Comparison of ENCODE assay signal across 9 cellular contexts in genomic region chr2:177245010-177245422, GRCh38. TPM values are rescaled to one million over a fixed set of nuclear protein-coding genes. Genes with fewer than 3 reads are reported as not detected.
DNase-seq lines count a peak whose midpoint lies in the region; ATAC-seq and TF ChIP-seq lines count a peak whose summit lies in the region.
"Had no signal": no experiment of that assay in that cellular context is flagged by ENCODE, and none has a peak within 500 bp of the region (broad histone marks: within the 10 kb centered on the region; RNA-seq: fewer than 3 reads in every experiment).

No MANE protein-coding gene starts in this region.

- no peak overlapping the region for H3K4me2 ChIP-seq in hepatocyte

- no peaks in the 10 kb centered on the region for H3K9me3 Mint-ChIP-seq in activated CD8-positive, alpha-beta memory T cell treated with anti-CD3 and anti-CD28 coated beads, Interleukin-2, amount 10 ng/mL, durations not matched to agents 7 days and 5 days (ENCODE audit: low read depth)

- TF ChIP-seq POLR2A in thyroid gland (IDR thresholded peaks at IDR 0.05): no peak

- peak overlapping the region; percentile 92 for H3K27ac ChIP-seq in hepatocyte
- peak overlapping the region in 2 of 3 donors; percentile 29 to 62 for H3K27ac ChIP-seq in thyroid gland

- H3K4me3 ChIP-seq in hepatocyte: no peak overlapping the region
- no peak overlapping the region for H3K4me3 ChIP-seq in thyroid gland (replicated peaks in 1 of 3)

- H3K79me2 ChIP-seq in hepatocyte: peaks cover 96% of the 10 kb centered on the region

- no peak for ATAC-seq in activated CD8-positive, alpha-beta memory T cell treated with anti-CD3 and anti-CD28 coated beads, Interleukin-2, amount 10 ng/mL, durations not matched to agents 7 days and 5 days
- ATAC-seq in T-helper 17 cell: no peak
- no peak for ATAC-seq in GM19452 (IDR thresholded peaks at IDR 0.05; ENCODE audit: unreplicated experiment)

- H3K27me3 Mint-ChIP-seq in activated CD8-positive, alpha-beta memory T cell treated with anti-CD3 and anti-CD28 coated beads, Interleukin-2, amount 10 ng/mL, durations not matched to agents 7 days and 5 days: no peaks in the 10 kb centered on the region
- H3K27me3 Mint-ChIP-seq in T-helper 17 cell: no peaks in the 10 kb centered on the region

- peaks cover 62% of the 10 kb centered on the region for H3K4me1 Mint-ChIP-seq in activated CD8-positive, alpha-beta memory T cell treated with anti-CD3 and anti-CD28 coated beads, Interleukin-2, amount 10 ng/mL, durations not matched to agents 7 days and 5 days
- peaks cover 51% of the 10 kb centered on the region for H3K4me1 Mint-ChIP-seq in T-helper 17 cell

- H3K9me3 ChIP-seq in T-helper 17 cell (ENCODE audit: control insufficient read depth, low read length, poor library complexity, severe bottlenecking): no peaks in the 10 kb centered on the region
- H3K9me3 ChIP-seq in hepatocyte (ENCODE audit: low read depth): no peaks in the 10 kb centered on the region
- no peaks in the 10 kb centered on the region for H3K9me3 ChIP-seq in thyroid gland

- H2AFZ ChIP-seq in hepatocyte: no peak overlapping the region

- no peak for TF ChIP-seq CTCF in hepatocyte (IDR thresholded peaks at IDR 0.05; ENCODE audit: poor library complexity)
- no peak for TF ChIP-seq CTCF in thyroid gland (IDR thresholded peaks at IDR 0.05)

- H3K36me3 ChIP-seq in hepatocyte (replicated peaks; ENCODE audit: insufficient read depth, low read depth) (no peaks in the 10 kb centered on the region), thyroid gland (no peaks in the 10 kb centered on the region)

- intact Hi-C loops in thyroid gland (cut with DNase I): no loop called here

- H3K4me1 ChIP-seq in hepatocyte (ENCODE audit: insufficient read depth): peaks cover 50% of the 10 kb centered on the region
- H3K4me1 ChIP-seq in thyroid gland: peaks cover 79 to 83% of the 10 kb centered on the region in 2 donors

- peak overlapping the region; percentile 34 for H3K27ac Mint-ChIP-seq in activated CD8-positive, alpha-beta memory T cell treated with anti-CD3 and anti-CD28 coated beads, Interleukin-2, amount 10 ng/mL, durations not matched to agents 7 days and 5 days
- H3K27ac Mint-ChIP-seq in T-helper 17 cell: peak overlapping the region; percentile 39

- H3K4me3 Mint-ChIP-seq in activated CD8-positive, alpha-beta memory T cell treated with anti-CD3 and anti-CD28 coated beads, Interleukin-2, amount 10 ng/mL, durations not matched to agents 7 days and 5 days: no peak overlapping the region
- H3K4me3 Mint-ChIP-seq in T-helper 17 cell: no peak overlapping the region

- DNase-seq in activated CD8-positive, alpha-beta memory T cell treated with anti-CD3 and anti-CD28 coated beads, Interleukin-2, amount 10 ng/mL, durations not matched to agents 7 days and 5 days: no peak
- DNase-seq in activated CD8-positive, alpha-beta memory T cell treated with anti-CD3 and anti-CD28 coated beads for 24 hours: no peak
- DNase-seq in T-helper 17 cell (no peak), hepatocyte (ENCODE audit: low spot score) (peak; percentile 58), thyroid gland (no peak), GF-D8 (lab: John Stamatoyannopoulos, UW) (no peak)
- DNase-seq in activated CD4-positive, alpha-beta T cell treated with anti-CD3 and anti-CD28 coated beads, Interleukin-2, amount 50 U/mL, for 48 hours: no peak
- DNase-seq: retina had no signal

- CTCF ChIA-PET in activated CD8-positive, alpha-beta memory T cell treated with anti-CD3 and anti-CD28 coated beads, Interleukin-2, amount 10 ng/mL, durations not matched to agents 7 days and 5 days (lab: Charles Lee): interaction anchor here (1.5 kb wide), 1 partner anchor 11 kb away, joined by 3 read pairs; no protein-coding TSS in a partner anchor

- 55% methylated on average over 4 of the region's 4 CpGs for WGBS in hepatocyte (ENCODE audit: low lambda C conversion rate, missing lambda C conversion rate)
- 71 to 77% methylated on average over 4 of the region's 4 CpGs for WGBS in thyroid gland, 2 donors

- H3K36me3 Mint-ChIP-seq in activated CD8-positive, alpha-beta memory T cell treated with anti-CD3 and anti-CD28 coated beads, Interleukin-2, amount 10 ng/mL, durations not matched to agents 7 days and 5 days: peaks cover 26% of the 10 kb centered on the region
- H3K36me3 Mint-ChIP-seq in T-helper 17 cell (ENCODE audit: low read depth): peaks cover 1% of the 10 kb centered on the region

- H4K20me1 ChIP-seq in hepatocyte (ENCODE audit: insufficient read depth, poor library complexity, severe bottlenecking): peaks cover 88% of the 10 kb centered on the region

- H3K9me2 ChIP-seq in hepatocyte (replicated peaks; ENCODE audit: insufficient read depth): no peaks in the 10 kb centered on the region

- no peaks in the 10 kb centered on the region for H3K27me3 ChIP-seq in hepatocyte
- H3K27me3 ChIP-seq in thyroid gland: no peaks in the 10 kb centered on the region

RNA-seq across cellular contexts. Expression of gene NFE2L2, which starts 19.5 kb away (rescaled TPM):
- 10 to 100 TPM; 56.5 to 58.9 TPM for total RNA-seq in activated CD8-positive, alpha-beta memory T cell treated with anti-CD3 and anti-CD28 coated beads, Interleukin-2, amount 10 ng/mL, durations not matched to agents 7 days and 5 days
- 10 to 100 TPM; 58.0 to 65.5 TPM for total RNA-seq in T-helper 17 cell
- total RNA-seq in hepatocyte: 88.3 and 112 TPM in 2 replicates
- polyA plus RNA-seq in hepatocyte: 87.3 and 90.2 TPM in 2 replicates
- 100 to 1,000 TPM; 139 to 157 (median 144) TPM for total RNA-seq in thyroid gland

RNA-seq across cellular contexts. Expression of gene HNRNPA3, which starts 32.4 kb away (rescaled TPM):
- 100 to 1,000 TPM; 298 to 320 TPM for total RNA-seq in activated CD8-positive, alpha-beta memory T cell treated with anti-CD3 and anti-CD28 coated beads, Interleukin-2, amount 10 ng/mL, durations not matched to agents 7 days and 5 days
- 100 to 1,000 TPM; 179 to 183 TPM for total RNA-seq in T-helper 17 cell
- 54.9 and 56.1 TPM in 2 replicates for total RNA-seq in hepatocyte
- polyA plus RNA-seq in hepatocyte: 48.5 and 59.5 TPM in 2 replicates
- total RNA-seq in thyroid gland: 100 to 1,000 TPM in 1 of 4 donors, 10 to 100 TPM in 3; 80.3 to 115 (median 82.3) TPM
